In the genomic region with DNA sequence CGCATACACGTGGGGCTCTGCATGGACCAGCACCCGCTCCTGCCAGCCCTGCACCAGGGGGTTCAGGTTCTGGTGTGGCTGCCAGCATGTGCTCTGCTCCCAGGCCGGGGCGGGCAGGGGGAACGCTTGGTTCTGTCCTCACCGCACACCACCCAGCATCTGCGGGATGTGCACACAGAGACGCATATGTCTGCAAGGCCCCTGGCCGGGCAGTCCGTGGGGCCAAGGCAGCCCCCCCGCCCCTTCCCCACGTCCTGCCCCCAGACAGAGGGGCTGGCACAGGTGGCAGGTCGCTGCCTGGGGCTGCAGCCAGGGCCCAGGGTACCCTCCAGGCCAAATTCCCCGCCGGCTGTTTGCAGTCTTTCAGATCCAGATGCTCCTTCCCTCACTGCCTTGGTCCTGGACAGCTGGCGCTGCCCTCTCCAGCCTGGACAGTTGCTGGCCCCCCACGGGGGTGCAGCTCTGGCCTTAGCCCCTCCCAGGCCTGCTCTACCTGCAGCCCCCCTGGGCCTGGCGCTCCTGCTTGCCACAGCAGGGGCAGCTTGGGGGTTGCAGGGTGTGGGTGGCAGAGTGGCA, we compare ENCODE assay signal across 16 cellular contexts. TPM values are rescaled to one million over a fixed set of nuclear protein-coding genes. Genes with fewer than 3 reads are reported as not detected.
DNase-seq lines count a peak whose midpoint lies in the region; ATAC-seq, FAIRE-seq and TF ChIP-seq lines count a peak whose summit lies in the region.
"Had no signal": no experiment of that assay in that cellular context is flagged by ENCODE, and none has a peak within 500 bp of the region (broad histone marks: within the 10 kb centered on the region; RNA-seq: fewer than 3 reads in every experiment).

No MANE protein-coding gene starts in this region.

- H3K27me3 ChIP-seq in right lobe of liver (no peaks in the 10 kb centered on the region), HepG2 (ENCODE audit: control insufficient read depth in 1 of 2, insufficient read depth in 2 of 2, low read length in 2 of 2) (peaks cover 13 to 52% of the 10 kb centered on the region in 2 experiments), MM.1S (replicated peaks; ENCODE audit: insufficient read depth, low read length) (peaks cover 83% of the 10 kb centered on the region), A673 (replicated peaks; ENCODE audit: insufficient read depth, low read depth, low read length, poor library complexity) (no peaks in the 10 kb centered on the region)

- POLR2A ChIA-PET in HepG2 (lab: Yijun Ruan, JAX), result interaction anchor here (1.6 kb wide), 1 partner anchor 18 kb away, joined by 5 read pairs; the partner anchor contains the start of gene NRARP
- POLR2A ChIA-PET in A673 (lab: Charles Lee; ENCODE audit: low non-redundant PET), result no interaction called here

- H3K4me1 Mint-ChIP-seq in dendritic cell treated with granulocyte-macrophage colony-stimulating factor and Interleukin-4, amounts not matched to agents 40 ng/mL and 50 ng/mL, for 4 days (ENCODE audit: low read depth), result peaks cover 15% of the 10 kb centered on the region
- H3K4me1 Mint-ChIP-seq in natural killer cell, result peaks cover 5 to 16% of the 10 kb centered on the region in 2 donors

- no TSS peak for BruUV-seq in HepG2 (replicated peaks; lab: Mats Ljungman, UMichigan)
- BruUV-seq in A673 (replicated peaks; lab: Mats Ljungman, UMichigan), result no TSS peak

- H3F3A ChIP-seq in MM.1S (ENCODE audit: insufficient read depth, low read length), result no peaks in the 10 kb centered on the region

- no peak overlapping the region for H3K27ac ChIP-seq in right lobe of liver
- no peak overlapping the region for H3K27ac ChIP-seq in HepG2 (ENCODE audit: extremely low read length, insufficient read depth, low read length)
- H3K27ac ChIP-seq in MM.1S (ENCODE audit: low read length), result no peak overlapping the region
- no peak overlapping the region for H3K27ac ChIP-seq in A673 (ENCODE audit: low read depth, low read length, poor library complexity, severe bottlenecking)
- H3K27ac ChIP-seq: epithelial cell of prostate had no signal

- peaks cover 52% of the 10 kb centered on the region for H3K27me3 Mint-ChIP-seq in dendritic cell treated with granulocyte-macrophage colony-stimulating factor and Interleukin-4, amounts not matched to agents 40 ng/mL and 50 ng/mL, for 4 days
- H3K27me3 Mint-ChIP-seq in natural killer cell (ENCODE audit: low read depth in 2 of 2), result no peaks in the 10 kb centered on the region

- H3K9ac ChIP-seq in HepG2 (ENCODE audit: insufficient read depth, low read depth, low read length) (no peak overlapping the region), MM.1S (ENCODE audit: low read length) (no peak overlapping the region)

- H3K36me3 Mint-ChIP-seq in dendritic cell treated with granulocyte-macrophage colony-stimulating factor and Interleukin-4, amounts not matched to agents 40 ng/mL and 50 ng/mL, for 4 days (ENCODE audit: low read depth), result no peaks in the 10 kb centered on the region
- H3K36me3 Mint-ChIP-seq in natural killer cell, result no peaks in the 10 kb centered on the region

- TF ChIP-seq CTCF in right lobe of liver (IDR thresholded peaks at IDR 0.05) (no peak), HepG2 (CRISPR knock-in tag; IDR thresholded peaks at IDR 0.05) (no peak), natural killer cell (IDR thresholded peaks at IDR 0.05) (no peak), MM.1S (IDR thresholded peaks at IDR 0.05; ENCODE audit: low read length) (no peak), A673 (conservative IDR thresholded peaks at IDR 0.05; ENCODE audit: low read depth, low read length) (no peak)

- H3K9me3 ChIP-seq in right lobe of liver, result no peaks in the 10 kb centered on the region
- H3K9me3 ChIP-seq in HepG2 (ENCODE audit: low read length), result no peaks in the 10 kb centered on the region
- H3K9me3 ChIP-seq in MM.1S (replicated peaks; ENCODE audit: insufficient read depth, low read length), result no peaks in the 10 kb centered on the region
- H3K9me3 ChIP-seq in A673 (ENCODE audit: low read depth, low read length, poor library complexity, severe bottlenecking), result no peaks in the 10 kb centered on the region
- H3K9me3 ChIP-seq: gastrocnemius medialis had no signal

- H3K4me3 Mint-ChIP-seq in dendritic cell treated with granulocyte-macrophage colony-stimulating factor and Interleukin-4, amounts not matched to agents 40 ng/mL and 50 ng/mL, for 4 days, result no peak overlapping the region
- peak overlapping the region; percentile 75 for H3K4me3 Mint-ChIP-seq in natural killer cell

- H3K4me2 ChIP-seq in HepG2 (ENCODE audit: low read depth, low read length), result no peak overlapping the region
- no peak overlapping the region for H3K4me2 ChIP-seq in MM.1S (ENCODE audit: low read depth, low read length)

- TF ChIP-seq RAD21 in HepG2 (CRISPR knock-in tag; IDR thresholded peaks at IDR 0.05), result no peak

- H3K4me1 ChIP-seq in right lobe of liver (peaks cover 0 to 4% (median 0%) of the 10 kb centered on the region in 4 donors), HepG2 (ENCODE audit: insufficient read depth, low read length) (peaks cover 12% of the 10 kb centered on the region), MM.1S (ENCODE audit: low read length) (no peaks in the 10 kb centered on the region), A673 (ENCODE audit: insufficient read depth, low read length, poor library complexity, severe bottlenecking) (peaks cover 21% of the 10 kb centered on the region)

- H3K79me2 ChIP-seq in HepG2 (ENCODE audit: insufficient read depth, low read length) (no peaks in the 10 kb centered on the region), MM.1S (ENCODE audit: low read length) (no peaks in the 10 kb centered on the region)

- H3K27ac Mint-ChIP-seq in dendritic cell treated with granulocyte-macrophage colony-stimulating factor and Interleukin-4, amounts not matched to agents 40 ng/mL and 50 ng/mL, for 4 days, result peak overlapping the region; percentile 8
- H3K27ac Mint-ChIP-seq in natural killer cell, result peak overlapping the region; percentile 60 to 93

- DNase-seq in right lobe of liver (peak in 2 of 3 donors; percentile 20 to 54), HepG2 (ENCODE audit: low spot score) (no peak), natural killer cell (no peak), T1000 (lab: John Stamatoyannopoulos, UW) (no peak), MM.1S (no peak), A673 (ENCODE audit: low spot score) (no peak)
- DNase-seq: anterior cingulate cortex, DMS53, NCI-H1105, NCI-H774, WERI-Rb-1 had no signal

- WGBS in right lobe of liver (ENCODE audit: insufficient coverage, low coverage, low lambda C conversion rate, missing lambda C conversion rate), result 100% methylated on average over 1 of the region's 19 CpGs
- WGBS in HepG2 (ENCODE audit: low lambda C conversion rate), result 53% methylated on average over 4 of the region's 19 CpGs

- intact Hi-C loops in right lobe of liver (cut with DNase I) (no loop called here), HepG2 (cut with micrococcal nuclease; ENCODE audit: unreplicated experiment) (no loop called here), natural killer cell (cut with micrococcal nuclease) (no loop called here), A673 (cut with micrococcal nuclease; ENCODE audit: unreplicated experiment) (no loop called here)
- intact Hi-C loops in dendritic cell treated with granulocyte-macrophage colony-stimulating factor and Interleukin-4, amounts not matched to agents 40 ng/mL and 50 ng/mL, for 4 days (cut with micrococcal nuclease), result no loop called here

- no peak for TF ChIP-seq EP300 in HepG2 (IDR thresholded peaks at IDR 0.05; ENCODE audit: low read depth in 2 of 2, low read length in 2 of 2)
- no peak for TF ChIP-seq EP300 in HepG2 (CRISPR knock-in tag; IDR thresholded peaks at IDR 0.05; ENCODE audit: borderline replicate concordance)

- H3K9me3 Mint-ChIP-seq in dendritic cell treated with granulocyte-macrophage colony-stimulating factor and Interleukin-4, amounts not matched to agents 40 ng/mL and 50 ng/mL, for 4 days, result no peaks in the 10 kb centered on the region
- no peaks in the 10 kb centered on the region for H3K9me3 Mint-ChIP-seq in natural killer cell
- H3K9me3 Mint-ChIP-seq: activated T-helper 2 cell treated with anti-CD3 and anti-CD28 coated beads, Interferon-gamma antibody, Interleukin-2, Interleukin-4, amounts not matched to agents 10 μg/mL and 5 μg/mL and 100 μg/mL, durations not matched to agents 14 hours and 24 hours and 36 hours had no signal

- FAIRE-seq in HepG2 (lab: Jason Lieb, UNC), result no peak

- H3K36me3 ChIP-seq in right lobe of liver (no peaks in the 10 kb centered on the region), HepG2 (replicated peaks in 1 of 2; ENCODE audit: control insufficient read depth in 1 of 2, insufficient read depth in 2 of 2, low read length in 2 of 2) (no peaks in the 10 kb centered on the region), MM.1S (replicated peaks; ENCODE audit: insufficient read depth, low read length) (no peaks in the 10 kb centered on the region), A673 (ENCODE audit: insufficient read depth, low read length, poor library complexity, severe bottlenecking) (no peaks in the 10 kb centered on the region)
- H3K36me3 ChIP-seq: gastrocnemius medialis, WERI-Rb-1 had no signal

- in situ Hi-C loops in HepG2 (cut with HindIII; ENCODE audit: extremely low pct_ligation_motif_present, low pct_unique_long_range_greater_than_20kb), result no loop called here

- H2AFZ ChIP-seq in HepG2 (ENCODE audit: low read length), result no peak overlapping the region
- H2AFZ ChIP-seq in MM.1S (ENCODE audit: low read length), result no peak overlapping the region

- TF ChIP-seq POLR2A in right lobe of liver (IDR thresholded peaks at IDR 0.05) (no peak), HepG2 (IDR thresholded peaks at IDR 0.05; ENCODE audit: insufficient read depth in 1 of 2, low read depth in 2 of 2, low read length in 2 of 2) (no peak)

- H3K9me2 ChIP-seq in MM.1S (replicated peaks; ENCODE audit: insufficient read depth, low read length), result no peaks in the 10 kb centered on the region

- H4K20me1 ChIP-seq in HepG2 (ENCODE audit: insufficient read depth, low read length) (peaks cover 4% of the 10 kb centered on the region; the same call in 1 of the 2 replicates), MM.1S (ENCODE audit: insufficient read depth, low read length) (no peaks in the 10 kb centered on the region)

- no peak for ATAC-seq in right lobe of liver
- no peak for ATAC-seq in HepG2
- ATAC-seq in natural killer cell, result no peak
- no peak for ATAC-seq in HG03175 (IDR thresholded peaks at IDR 0.05; ENCODE audit: unreplicated experiment)

- CTCF ChIA-PET in HepG2 (lab: Yijun Ruan, JAX; ENCODE audit: low intra/inter-chr PET ratio, low total read pairs) (no interaction called here), A673 (lab: Charles Lee) (no interaction called here)

- no peak overlapping the region for H3K4me3 ChIP-seq in right lobe of liver
- H3K4me3 ChIP-seq in HepG2 (replicated peaks in 1 of 3; ENCODE audit: insufficient read depth in 1 of 3, low read depth in 2 of 3, low read length in 3 of 3), result no peak overlapping the region
- no peak overlapping the region for H3K4me3 ChIP-seq in MM.1S (ENCODE audit: low read length)
- no peak overlapping the region for H3K4me3 ChIP-seq in A673 (ENCODE audit: low read depth, low read length, poor library complexity, severe bottlenecking)
- H3K4me3 ChIP-seq: gastrocnemius medialis had no signal

RNA-seq across cellular contexts. Expression of gene NRARP, which starts 18.0 kb away (rescaled TPM):
- 1 to 10 TPM in 3 of 6 experiments, under 1 TPM in 3; 0.57 to 2.3 (median 0.98) TPM for total RNA-seq in right lobe of liver
- 0.14 and 0.22 TPM in 2 replicates for total RNA-seq in HepG2 (2016; rRNA removed; fragmentation: Illumina TruSeq; extraction: Trizol)
- total RNA-seq in HepG2 (2016; cell fraction: cytosol; rRNA removed; fragmentation: Illumina TruSeq; extraction: Trizol; ENCODE audit: low read depth), result 0.26 and 0.30 TPM in 2 replicates
- total RNA-seq in HepG2 (2016; cell fraction: insoluble cytoplasmic fraction; rRNA removed; fragmentation: Illumina TruSeq; extraction: Trizol), result 0.19 and 0.35 TPM in 2 replicates
- total RNA-seq in HepG2 (2016; cell fraction: membrane; rRNA removed; fragmentation: Illumina TruSeq; extraction: Trizol), result 0.21 and 0.25 TPM in 2 replicates
- total RNA-seq in HepG2 (2016; cell fraction: nucleus; rRNA removed; fragmentation: Illumina TruSeq; extraction: Trizol), result 0.19 and 0.22 TPM in 2 replicates
- 0.46 and 0.73 TPM in 2 replicates for polyA plus RNA-seq in HepG2 (2011; rRNA removed)
- 0.74 and 1.0 TPM in 2 replicates for polyA plus RNA-seq in HepG2 (2011; cell fraction: cytosol; rRNA removed)
- polyA plus RNA-seq in HepG2 (2011; cell fraction: nucleus; rRNA removed), result 0.69 and 0.79 TPM in 2 replicates
- polyA plus RNA-seq in HepG2 (2012), result 0.51 and 0.78 TPM in 2 replicates
- 0.21 and 0.42 TPM in 2 replicates for polyA plus RNA-seq in HepG2 (2016; cell fraction: cytosol; fragmentation: Illumina TruSeq; extraction: Trizol; ENCODE audit: low read depth)
- 0.17 and 0.46 TPM in 2 replicates for polyA plus RNA-seq in HepG2 (2016; cell fraction: insoluble cytoplasmic fraction; fragmentation: Illumina TruSeq; extraction: Trizol; ENCODE audit: low read depth)
- 0.40 and 0.56 TPM in 2 replicates for polyA plus RNA-seq in HepG2 (2016; cell fraction: membrane; fragmentation: Illumina TruSeq; extraction: Trizol; ENCODE audit: low read depth)
- polyA plus RNA-seq in HepG2 (2016; cell fraction: nucleus; fragmentation: Illumina TruSeq; extraction: Trizol; ENCODE audit: insufficient read depth, low read depth), result 0.36 and 0.52 TPM in 2 replicates
- polyA minus RNA-seq in HepG2 (2011; rRNA and poly(A)+ RNA removed; ENCODE audit: low replicate concordance), result 1.0 and 2.0 TPM in 2 replicates
- polyA minus RNA-seq in HepG2 (2011; cell fraction: cytosol; rRNA and poly(A)+ RNA removed), result 0.59 and 0.88 TPM in 2 replicates
- polyA minus RNA-seq in HepG2 (2011; cell fraction: nucleus; rRNA and poly(A)+ RNA removed), result 0.25 TPM in 1 of 2 replicates, not detected in the other
- total RNA-seq in natural killer cell, result 1 to 10 TPM in 2 of 3 donors, under 1 TPM in 1; 0.88 to 2.3 (median 1.2) TPM
- 7.4 and 8.9 TPM in 2 replicates for total RNA-seq in A673 (2021)

RNA-seq across cellular contexts. Expression of gene TOR4A, which starts 42.5 kb away (rescaled TPM):
- total RNA-seq in right lobe of liver, result 1 to 10 TPM; 2.2 to 4.9 (median 3.7) TPM
- total RNA-seq in HepG2 (2016; rRNA removed; fragmentation: Illumina TruSeq; extraction: Trizol), result 7.0 and 14.2 TPM in 2 replicates
- total RNA-seq in HepG2 (2016; cell fraction: cytosol; rRNA removed; fragmentation: Illumina TruSeq; extraction: Trizol; ENCODE audit: low read depth), result 1.3 and 1.5 TPM in 2 replicates
- total RNA-seq in HepG2 (2016; cell fraction: insoluble cytoplasmic fraction; rRNA removed; fragmentation: Illumina TruSeq; extraction: Trizol), result 6.7 and 14.2 TPM in 2 replicates
- 5.1 and 6.1 TPM in 2 replicates for total RNA-seq in HepG2 (2016; cell fraction: membrane; rRNA removed; fragmentation: Illumina TruSeq; extraction: Trizol)
- total RNA-seq in HepG2 (2016; cell fraction: nucleus; rRNA removed; fragmentation: Illumina TruSeq; extraction: Trizol), result 10.4 and 11.5 TPM in 2 replicates
- polyA plus RNA-seq in HepG2 (2011; rRNA removed), result 11.1 and 16.4 TPM in 2 replicates
- 14.3 and 20.7 TPM in 2 replicates for polyA plus RNA-seq in HepG2 (2011; cell fraction: cytosol; rRNA removed)
- polyA plus RNA-seq in HepG2 (2011; cell fraction: nucleus; rRNA removed), result 17.2 and 18.2 TPM in 2 replicates
- 6.6 and 10.2 TPM in 2 replicates for polyA plus RNA-seq in HepG2 (2012)
- 1.1 and 1.2 TPM in 2 replicates for polyA plus RNA-seq in HepG2 (2016; cell fraction: cytosol; fragmentation: Illumina TruSeq; extraction: Trizol; ENCODE audit: low read depth)
- 7.9 and 8.2 TPM in 2 replicates for polyA plus RNA-seq in HepG2 (2016; cell fraction: insoluble cytoplasmic fraction; fragmentation: Illumina TruSeq; extraction: Trizol; ENCODE audit: low read depth)
- polyA plus RNA-seq in HepG2 (2016; cell fraction: membrane; fragmentation: Illumina TruSeq; extraction: Trizol; ENCODE audit: low read depth), result 3.0 and 3.1 TPM in 2 replicates
- polyA plus RNA-seq in HepG2 (2016; cell fraction: nucleus; fragmentation: Illumina TruSeq; extraction: Trizol; ENCODE audit: insufficient read depth, low read depth), result 20.6 and 20.8 TPM in 2 replicates
- polyA minus RNA-seq in HepG2 (2011; rRNA and poly(A)+ RNA removed; ENCODE audit: low replicate concordance), result 13.4 and 50.2 TPM in 2 replicates
- polyA minus RNA-seq in HepG2 (2011; cell fraction: cytosol; rRNA and poly(A)+ RNA removed), result 29.6 and 30.9 TPM in 2 replicates
- polyA minus RNA-seq in HepG2 (2011; cell fraction: nucleus; rRNA and poly(A)+ RNA removed), result 6.3 and 7.8 TPM in 2 replicates
- total RNA-seq in natural killer cell, result 10 to 100 TPM; 16.3 to 24.6 (median 19.2) TPM
- 0.82 and 1.4 TPM in 2 replicates for total RNA-seq in A673 (2021)

Comparison
In these comparisons a context has a peak if more than half of its experiments do, and no peak if none do; other contexts are left out.
1. DNase-seq: peak in right lobe of liver (2 of 3); none in HepG2 (single experiment), natural killer cell (single experiment), T1000 (single experiment), MM.1S (single experiment) and A673 (single experiment).